ENCODE assay signal across 9 cellular contexts in the genomic region with DNA sequence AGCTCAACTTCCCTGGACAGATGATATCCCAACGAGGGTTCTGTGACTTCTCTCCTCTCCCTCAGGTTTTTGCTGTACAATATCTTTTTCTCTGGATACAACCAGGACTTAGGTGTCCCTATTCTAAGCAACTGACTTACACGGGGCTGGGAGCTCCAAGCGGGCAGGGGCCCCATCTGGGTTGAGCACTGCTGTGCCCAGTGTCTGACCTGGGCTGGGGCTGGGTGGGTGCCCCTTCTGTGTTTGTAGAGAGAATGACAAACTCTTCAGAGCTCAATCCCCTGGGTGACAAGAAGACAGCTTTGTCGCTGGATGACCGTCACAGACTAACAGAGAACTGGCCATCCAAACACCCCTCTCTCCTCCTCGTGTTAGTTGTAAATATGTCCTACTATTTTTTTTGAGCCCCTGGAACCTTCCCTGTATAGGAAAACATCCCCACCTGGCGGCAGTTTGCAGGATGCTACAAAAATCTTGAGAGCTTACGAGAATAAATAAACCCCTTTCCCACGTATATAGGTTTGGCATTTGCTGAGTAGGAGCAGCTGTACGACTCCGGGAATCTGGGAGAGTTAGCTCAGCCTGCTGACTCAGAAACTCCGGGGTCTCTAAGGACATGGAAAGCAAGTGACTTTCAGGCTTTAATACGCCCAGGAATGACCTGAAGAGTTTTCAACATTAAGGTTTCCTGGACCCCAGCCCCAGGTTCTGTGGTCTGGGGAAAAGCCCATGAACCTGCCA. TPM values are rescaled to one million over a fixed set of nuclear protein-coding genes. Genes with fewer than 3 reads are reported as not detected.
DNase-seq lines count a peak whose midpoint lies in the region; ATAC-seq, FAIRE-seq and TF ChIP-seq lines count a peak whose summit lies in the region.
"Had no signal": no experiment of that assay in that cellular context is flagged by ENCODE, and none has a peak within 500 bp of the region (broad histone marks: within the 10 kb centered on the region; RNA-seq: fewer than 3 reads in every experiment).

No MANE protein-coding gene starts in this region.

- no peak overlapping the region for H3K18ac ChIP-seq in H1 (ENCODE audit: extremely low read depth, low read length)

- no peak overlapping the region for H3K4me2 ChIP-seq in H1 (ENCODE audit: insufficient read depth in 1 of 2, low read depth in 2 of 2, low read length in 2 of 2)

- no peaks in the 10 kb centered on the region for H4K20me1 ChIP-seq in H1 (replicated peaks in 1 of 2; ENCODE audit: control insufficient read depth in 1 of 2, insufficient read depth in 2 of 2, low read length in 2 of 2)

- CTCF ChIA-PET in H1 (lab: Charles Lee; ENCODE audit: partially characterized antibody), result interaction anchor here (0.6 to 8.4 kb wide), 39 partner anchors 8 to 701 kb away, joined by 3 to 130 read pairs (median 3); partner anchors contain the start of gene RCVRN

- no peak for TF ChIP-seq POLR2A in H1 (IDR thresholded peaks at IDR 0.05; ENCODE audit: control extremely low read depth in 1 of 2, low read depth in 2 of 2, low read length in 2 of 2)

- H2AK5ac ChIP-seq in H1 (ENCODE audit: low read depth, low read length), result no peak overlapping the region

- POLR2A ChIA-PET in H1 (lab: Charles Lee; ENCODE audit: partially characterized antibody), result no interaction called here

- H3K4me1 ChIP-seq in H1 (replicated peaks in 1 of 4; ENCODE audit: control insufficient read depth in 3 of 4, insufficient read depth in 4 of 4, low read length in 3 of 4), result peaks cover 0 to 5% (median 2%) of the 10 kb centered on the region in 4 experiments; a peak in 3 of 7 replicates
- no peaks in the 10 kb centered on the region for H3K4me1 ChIP-seq in effector memory CD4-positive, alpha-beta T cell (ENCODE audit: control insufficient read depth, insufficient read depth, low read length, poor library complexity, severe bottlenecking)

- FAIRE-seq in H1 (lab: Jason Lieb, UNC), result peak; percentile 13

- no peak overlapping the region for H4K91ac ChIP-seq in H1 (replicated peaks; ENCODE audit: insufficient read length, low read length)

- no peak overlapping the region for H3K9ac ChIP-seq in H1 (replicated peaks in 1 of 4; ENCODE audit: extremely low read depth in 1 of 4, low read depth in 3 of 4, low read length in 3 of 4)

- H3K79me2 ChIP-seq in H1 (ENCODE audit: control insufficient read depth in 1 of 2, insufficient read depth in 2 of 2, low read length in 2 of 2), result no peaks in the 10 kb centered on the region

- no peak overlapping the region for H2BK5ac ChIP-seq in H1 (ENCODE audit: low read depth, low read length)

- no peak overlapping the region for H2BK20ac ChIP-seq in H1 (ENCODE audit: low read length)

- DNase-seq in ELR (ENCODE audit: low read depth) (peak; percentile 72), NCI-H524 (lab: John Stamatoyannopoulos, UW) (peak; percentile 92 to 97), H1 (ENCODE audit: low read depth in 1 of 2, low spot score in 2 of 2) (peak; percentile 41 to 62), omental fat pad (ENCODE audit: low spot score) (no peak), GM19240 (ENCODE audit: insufficient read length, low spot score) (no peak), AML-193 (lab: John Stamatoyannopoulos, UW) (no peak)
- DNase-seq in effector memory CD4-positive, alpha-beta T cell, result no peak
- DNase-seq: T-cell had no signal

- H4K8ac ChIP-seq in H1 (ENCODE audit: extremely low read depth, insufficient read depth, low read length), result no peak overlapping the region

- peak; percentile 28 for ATAC-seq in omental fat pad (ENCODE audit: low FRiP score)
- no peak for ATAC-seq in HG03378 (IDR thresholded peaks at IDR 0.05; ENCODE audit: unreplicated experiment)
- ATAC-seq: T-cell had no signal

- H2BK15ac ChIP-seq in H1 (ENCODE audit: low read length), result no peak overlapping the region

- peak; percentile 48 to 65 for TF ChIP-seq RAD21 in H1 (IDR thresholded peaks at IDR 0.05 in 1 of 2, conservative IDR thresholded peaks at IDR 0.05 in 1 of 2; ENCODE audit: low read depth in 2 of 2, low read length in 2 of 2)

- no peaks in the 10 kb centered on the region for H3K9me3 ChIP-seq in H1 (ENCODE audit: insufficient read depth in 2 of 2, low read depth in 1 of 2, low read length in 1 of 2)
- H3K9me3 ChIP-seq in effector memory CD4-positive, alpha-beta T cell (ENCODE audit: control insufficient read depth, low read length), result no peaks in the 10 kb centered on the region

- TF ChIP-seq CTCF in H1 (IDR thresholded peaks at IDR 0.05; ENCODE audit: control extremely low read depth in 1 of 3, insufficient read depth in 1 of 3, low read depth in 1 of 3, low read length in 3 of 3) (peak in 2 of 3 experiments; percentile 58 to 61; a peak in 3 of 4 replicates), omental fat pad (IDR thresholded peaks at IDR 0.05) (no peak)

- no peak overlapping the region for H2AFZ ChIP-seq in H1 (ENCODE audit: low read length)

- no peak overlapping the region for H3K23ac ChIP-seq in H1 (ENCODE audit: insufficient read length)

- no peak overlapping the region for H3K4me3 ChIP-seq in H1 (ENCODE audit: extremely low read depth in 1 of 4, insufficient read depth in 2 of 4, low read depth in 3 of 4, low read length in 4 of 4)
- no peak overlapping the region for H3K4me3 ChIP-seq in effector memory CD4-positive, alpha-beta T cell (ENCODE audit: insufficient read depth, low read depth, low read length, poor library complexity, severe bottlenecking)

- H2BK120ac ChIP-seq in H1 (replicated peaks; ENCODE audit: low read depth, low read length), result no peak overlapping the region

- H2BK12ac ChIP-seq in H1 (ENCODE audit: low read depth, low read length), result no peak overlapping the region

- H4K5ac ChIP-seq in H1 (ENCODE audit: insufficient read length, low read depth, low read length), result no peak overlapping the region

- no peaks in the 10 kb centered on the region for H3K79me1 ChIP-seq in H1 (ENCODE audit: low read depth, low read length)

- no peak overlapping the region for H3K27ac ChIP-seq in H1 (ENCODE audit: low read depth, low read length)
- no peak overlapping the region for H3K27ac ChIP-seq in effector memory CD4-positive, alpha-beta T cell (ENCODE audit: insufficient read depth, low read length, poor library complexity, severe bottlenecking)

- H3K27me3 ChIP-seq in H1 (replicated peaks in 1 of 4; ENCODE audit: control insufficient read depth in 3 of 4, extremely low read depth in 1 of 4, insufficient read depth in 3 of 4, low read length in 3 of 4), result no peaks in the 10 kb centered on the region
- no peaks in the 10 kb centered on the region for H3K27me3 ChIP-seq in effector memory CD4-positive, alpha-beta T cell (replicated peaks; ENCODE audit: control insufficient read depth, insufficient read depth, low read length, poor library complexity, severe bottlenecking)

- H3K4ac ChIP-seq in H1 (replicated peaks; ENCODE audit: insufficient read length, low read depth, low read length), result no peak overlapping the region

- H3K23me2 ChIP-seq in H1 (ENCODE audit: low read depth, low read length), result no peaks in the 10 kb centered on the region

- TF ChIP-seq EP300 in H1 (IDR thresholded peaks at IDR 0.05; ENCODE audit: borderline replicate concordance in 1 of 2, low read depth in 2 of 2, low read length in 2 of 2), result no peak

- no peak overlapping the region for H3K56ac ChIP-seq in H1 (replicated peaks; ENCODE audit: insufficient read length, low read depth, low read length)

- 56% methylated on average over 13 of the region's 13 CpGs; no CpG with 5 or more reads in 1 of the 2 experiments for WGBS in H1 (ENCODE audit: extremely low coverage in 1 of 2, insufficient coverage in 1 of 2, insufficient read length in 1 of 2, insufficient replicate concordance in 2 of 2, low coverage in 1 of 2, low lambda C conversion rate in 2 of 2, missing lambda C conversion rate in 1 of 2), 2 experiments

- H3K36me3 ChIP-seq in H1 (ENCODE audit: control insufficient read depth in 2 of 4, insufficient read depth in 4 of 4, low read length in 3 of 4), result no peaks in the 10 kb centered on the region
- H3K36me3 ChIP-seq in effector memory CD4-positive, alpha-beta T cell (ENCODE audit: control insufficient read depth, insufficient read depth, low read length), result no peaks in the 10 kb centered on the region

- no peak overlapping the region for H3K14ac ChIP-seq in H1 (ENCODE audit: insufficient read length)

TF ChIP-seq in H1, 55 proteins besides CTCF, POLR2A, EP300 and RAD21:
- TF ChIP-seq KDM1A (IDR thresholded peaks at IDR 0.05; ENCODE audit: borderline replicate concordance, low read length) (no peak), BCL11A (IDR thresholded peaks at IDR 0.05; ENCODE audit: low read depth in 2 of 2, low read length in 2 of 2) (no peak), CREB1 (IDR thresholded peaks at IDR 0.05) (no peak), CHD1 (IDR thresholded peaks at IDR 0.05; ENCODE audit: low read depth, low read length) (no peak), SP2 (IDR thresholded peaks at IDR 0.05; ENCODE audit: low read length) (no peak), CBX8 (IDR thresholded peaks at IDR 0.05; ENCODE audit: borderline replicate concordance, low read depth, low read length) (no peak), MAFK (IDR thresholded peaks at IDR 0.05; ENCODE audit: low read depth, low read length) (no peak), NANOG (IDR thresholded peaks at IDR 0.05; ENCODE audit: insufficient read depth, low read depth, low read length, poor library complexity, severe bottlenecking) (no peak), YY1 (IDR thresholded peaks at IDR 0.05; ENCODE audit: low read depth, low read length) (no peak)

RNA-seq across cellular contexts. Expression of gene RCVRN, which starts 23.7 kb away (rescaled TPM):
- total RNA-seq in H1 (2021; fragmentation: NEBNext Ultra II Directional; extraction: Animal tissue kit (Norgen Biotek cat#: 25700)), result not detected in 2 replicates
- not detected in 2 replicates for polyA plus RNA-seq in H1 (2011; rRNA removed)
- 0.03 TPM for polyA plus RNA-seq in H1 (2011; cell fraction: cytosol; rRNA removed)
- 0.04 TPM for polyA plus RNA-seq in H1 (2011; cell fraction: nucleus; rRNA removed)
- not detected in 4 replicates for polyA plus RNA-seq in H1 (2012, experiment 1 of 2)
- not detected for polyA plus RNA-seq in H1 (2012, experiment 2 of 2)
- 0.08 TPM for polyA plus RNA-seq in H1 (2013, experiment 1 of 2)
- polyA plus RNA-seq in H1 (2013, experiment 2 of 2), result not detected
- not detected in 2 replicates for polyA minus RNA-seq in H1 (2011; rRNA and poly(A)+ RNA removed)
- not detected for polyA minus RNA-seq in H1 (2011; cell fraction: cytosol; rRNA and poly(A)+ RNA removed)
- polyA minus RNA-seq in H1 (2011; cell fraction: nucleus; rRNA and poly(A)+ RNA removed), result not detected
- total RNA-seq in omental fat pad, result under 1 TPM; 0.24 to 0.65 (median 0.60) TPM

Comparison
In these comparisons a context has a peak if more than half of its experiments do, and no peak if none do; other contexts are left out.
1. DNase-seq: peak in ELR (single experiment), NCI-H524 (2 of 2) and H1 (2 of 2); none in omental fat pad (single experiment), GM19240 (single experiment), AML-193 (0 of 2) and effector memory CD4-positive, alpha-beta T cell (0 of 3).
2. CTCF ChIP-seq: peak in H1 (2 of 3); none in omental fat pad (0 of 3).